In genomic region chrX:108132034-108132433, GRCh38 we compare ENCODE assay signal across 22 cellular contexts. TPM values are rescaled to one million over a fixed set of nuclear protein-coding genes. Genes with fewer than 3 reads are reported as not detected.
DNase-seq lines count a peak whose midpoint lies in the region; ATAC-seq, FAIRE-seq and TF ChIP-seq lines count a peak whose summit lies in the region.
"Had no signal": no experiment of that assay in that cellular context is flagged by ENCODE, and none has a peak within 500 bp of the region (broad histone marks: within the 10 kb centered on the region; RNA-seq: fewer than 3 reads in every experiment).

No MANE protein-coding gene starts in this region.

- no peak for DNase-seq in right atrium auricular region (ENCODE audit: low spot score)
- DNase-seq in left ventricle myocardium superior: no peak
- no peak for DNase-seq in K562 (ENCODE audit: extremely low read depth in 1 of 4, low spot score in 3 of 4)
- peak; percentile 52 for DNase-seq in kidney
- no peak for DNase-seq in testis
- DNase-seq in WERI-Rb-1: no peak
- DNase-seq: AML-193; CD4-positive, alpha-beta T cell; H7; MM.1S; NCI-H2029; NCI-H526 treated with DMSO at 0.1 percent for 48 hours; SIG-M5; SK-N-SH had no signal

- BruUV-seq in K562 (replicated peaks; lab: Mats Ljungman, UMichigan): no TSS peak

- H2AFZ ChIP-seq in K562 (ENCODE audit: low read depth, low read length): no peak overlapping the region
- H2AFZ ChIP-seq: GM23248 had no signal

- no peak for FAIRE-seq in K562 (lab: Jason Lieb, UNC)
- no peak for FAIRE-seq in kidney (lab: Jason Lieb, UNC)
- FAIRE-seq: A204.1, D721Med had no signal

- no peak overlapping the region for H3K4me2 ChIP-seq in K562 (ENCODE audit: insufficient read depth, low read length)
- H3K4me2 ChIP-seq: BLaER1 treated with 17β-estradiol and CSF1 and Interleukin-3, amounts not matched to agents 10 nM and 100 nM; KMS-11; SK-N-SH had no signal

- no peak overlapping the region for H3K4me3 ChIP-seq in right atrium auricular region
- H3K4me3 ChIP-seq in K562: no peak overlapping the region
- H3K4me3 ChIP-seq in kidney (ENCODE audit: low read length in 2 of 2): no peak overlapping the region
- no peak overlapping the region for H3K4me3 ChIP-seq in testis
- H3K4me3 ChIP-seq in WERI-Rb-1 (ENCODE audit: low read depth, low read length): no peak overlapping the region
- H3K4me3 ChIP-seq: BLaER1 treated with 17β-estradiol and CSF1 and Interleukin-3, amounts not matched to agents 10 nM and 100 nM; GM23248 had no signal

- no peak for TF ChIP-seq RAD21 in K562 (CRISPR knock-in tag; conservative IDR thresholded peaks at IDR 0.05 in 1 of 2, IDR thresholded peaks at IDR 0.05 in 1 of 2)

- peaks cover 15% of the 10 kb centered on the region for H3K36me3 ChIP-seq in right atrium auricular region
- H3K36me3 ChIP-seq in K562 (ENCODE audit: control insufficient read depth, insufficient read depth, low read length): peaks cover 6% of the 10 kb centered on the region; the same call in 2 of the 3 replicates
- peaks cover 0 to 6% of the 10 kb centered on the region in 2 donors for H3K36me3 ChIP-seq in kidney (ENCODE audit: control insufficient read depth in 1 of 2, insufficient read depth in 2 of 2, low read length in 2 of 2)
- no peaks in the 10 kb centered on the region for H3K36me3 ChIP-seq in testis (ENCODE audit: low read depth, missing control alignments)
- no peaks in the 10 kb centered on the region for H3K36me3 ChIP-seq in WERI-Rb-1

- H3K27ac ChIP-seq in right atrium auricular region (peak overlapping the region; percentile 20 to 35), K562 (ENCODE audit: extremely low read depth, low read depth, low read length) (no peak overlapping the region), kidney (ENCODE audit: low read depth in 2 of 2, low read length in 2 of 2) (no peak overlapping the region), testis (no peak overlapping the region), WERI-Rb-1 (no peak overlapping the region)
- H3K27ac ChIP-seq: BLaER1 treated with 17β-estradiol and CSF1 and Interleukin-3, amounts not matched to agents 10 nM and 100 nM; GM23248; KMS-11; RWPE1 had no signal

- TF ChIP-seq EP300 in K562 (IDR thresholded peaks at IDR 0.05; ENCODE audit: low read length): no peak

- no peak overlapping the region for H3K9ac ChIP-seq in K562 (ENCODE audit: insufficient read depth in 1 of 2, low read depth in 2 of 2, low read length in 2 of 2)
- no peak overlapping the region for H3K9ac ChIP-seq in kidney (ENCODE audit: low read length in 2 of 2)
- H3K9ac ChIP-seq: BLaER1 treated with 17β-estradiol and CSF1 and Interleukin-3, amounts not matched to agents 10 nM and 100 nM; GM23248; KMS-11; SK-N-SH had no signal

- no peaks in the 10 kb centered on the region for H4K20me1 ChIP-seq in K562 (replicated peaks; ENCODE audit: control insufficient read depth, insufficient read depth, low read length)

- CTCF ChIA-PET in K562 (lab: Yijun Ruan, JAX; ENCODE audit: low intra/inter-chr PET ratio): no interaction called here

- ATAC-seq in left ventricle myocardium superior (no peak), K562 (no peak), HG03095 (IDR thresholded peaks at IDR 0.05; ENCODE audit: unreplicated experiment) (no peak)
- ATAC-seq: Panc1 had no signal

- H3K4me1 ChIP-seq in right atrium auricular region: no peaks in the 10 kb centered on the region
- peaks cover 0 to 2% of the 10 kb centered on the region in 2 experiments; a peak in 2 of 5 replicates for H3K4me1 ChIP-seq in K562 (replicated peaks in 1 of 2; ENCODE audit: control insufficient read depth in 2 of 2, insufficient read depth in 2 of 2, low read length in 2 of 2)
- no peaks in the 10 kb centered on the region for H3K4me1 ChIP-seq in kidney (ENCODE audit: control insufficient read depth in 1 of 2, insufficient read depth in 1 of 2, low read depth in 1 of 2, low read length in 2 of 2)
- no peaks in the 10 kb centered on the region for H3K4me1 ChIP-seq in testis
- H3K4me1 ChIP-seq: BLaER1 treated with 17β-estradiol and CSF1 and Interleukin-3, amounts not matched to agents 10 nM and 100 nM had no signal

- H3K27me3 ChIP-seq in right atrium auricular region (no peaks in the 10 kb centered on the region), K562 (ENCODE audit: control insufficient read depth in 2 of 2, insufficient read depth in 2 of 2, low read length in 2 of 2) (no peaks in the 10 kb centered on the region), testis (no peaks in the 10 kb centered on the region), WERI-Rb-1 (ENCODE audit: insufficient read depth, low read depth, severe bottlenecking) (no peaks in the 10 kb centered on the region)

- WGBS in K562 (ENCODE audit: insufficient coverage, low coverage, missing lambda C conversion rate): 76% methylated on average over 4 of the region's 8 CpGs
- WGBS in testis, 2 donors: 97 to 100% methylated on average over 6 to 8 of the region's 8 CpGs

- TF ChIP-seq POLR2A in K562 (conservative IDR thresholded peaks at IDR 0.05) (no peak), testis (IDR thresholded peaks at IDR 0.05) (no peak)

- H3K9me1 ChIP-seq in K562 (ENCODE audit: control insufficient read depth, insufficient read depth, low read length): no peaks in the 10 kb centered on the region

- POLR2A ChIA-PET in K562 (lab: Yijun Ruan, JAX): interaction anchor here (1.2 kb wide), 1 partner anchor 11 kb away, joined by 3 read pairs; no protein-coding TSS in a partner anchor

- in situ Hi-C loops in K562 (cut with MboI): no loop called here

- no peaks in the 10 kb centered on the region for H3K79me2 ChIP-seq in K562 (ENCODE audit: control insufficient read depth, insufficient read depth, low read length)

- intact Hi-C loops in left ventricle myocardium superior (cut with micrococcal nuclease): no loop called here
- intact Hi-C loops in K562 (cut with micrococcal nuclease): no loop called here
- intact Hi-C loops in kidney (cut with DNase I): no loop called here
- intact Hi-C loops in testis (cut with DNase I; ENCODE audit: low total_unique reads): no loop called here

- TF ChIP-seq CTCF in right atrium auricular region (IDR thresholded peaks at IDR 0.05) (no peak), K562 (IDR thresholded peaks at IDR 0.05 in 2 of 3, conservative IDR thresholded peaks at IDR 0.05 in 1 of 3; ENCODE audit: insufficient read depth in 2 of 3, low read depth in 1 of 3, low read length in 3 of 3) (no peak), kidney (IDR thresholded peaks at IDR 0.05; ENCODE audit: borderline replicate concordance, extremely low read depth, insufficient read depth) (no peak), testis (IDR thresholded peaks at IDR 0.05) (no peak), WERI-Rb-1 (IDR thresholded peaks at IDR 0.05; ENCODE audit: low read depth, low read length) (no peak)

- H3K9me3 ChIP-seq in right atrium auricular region (no peaks in the 10 kb centered on the region), K562 (replicated peaks; ENCODE audit: control insufficient read depth, insufficient read depth, low read depth, low read length) (no peaks in the 10 kb centered on the region), kidney (ENCODE audit: control insufficient read depth in 1 of 2, low read length in 2 of 2) (no peaks in the 10 kb centered on the region), testis (no peaks in the 10 kb centered on the region), WERI-Rb-1 (ENCODE audit: severe bottlenecking) (no peaks in the 10 kb centered on the region)
- H3K9me3 ChIP-seq: SK-N-SH had no signal

RNA-seq across cellular contexts. Expression of gene ATG4A, which starts 40.5 kb away (rescaled TPM):
- 10 to 100 TPM; 13.5 to 14.1 TPM for total RNA-seq in right atrium auricular region
- 21.0 TPM for total RNA-seq in left ventricle myocardium superior
- total RNA-seq in K562 (2011; cell fraction: chromatin; rRNA removed; ENCODE audit: low replicate concordance): 3.5 and 9.5 TPM in 2 replicates
- total RNA-seq in K562 (2011; cell fraction: nucleolus; rRNA removed): 2.0 and 3.3 TPM in 2 replicates
- 4.2 and 5.1 TPM in 2 replicates for total RNA-seq in K562 (2011; cell fraction: nucleoplasm; rRNA removed)
- total RNA-seq in K562 (2014; rRNA removed): 7.3 and 7.5 TPM in 2 replicates
- total RNA-seq in K562 (2014; rRNA removed; fragmentation: Illumina TruSeq; extraction: Trizol): 16.6 and 17.9 TPM in 2 replicates
- 12.2 and 12.3 TPM in 2 replicates for total RNA-seq in K562 (2015; rRNA removed; fragmentation: Illumina TruSeq; extraction: Trizol)
- 12.1 and 12.3 TPM in 2 replicates for total RNA-seq in K562 (2021)
- polyA plus RNA-seq in K562 (2011; rRNA removed): 13.9 and 20.4 TPM in 2 replicates
- polyA plus RNA-seq in K562 (2011; cell fraction: cytosol; rRNA removed): 5.9 and 10.5 TPM in 2 replicates
- polyA plus RNA-seq in K562 (2011; cell fraction: nucleus; rRNA removed): 6.9 and 10.8 TPM in 2 replicates
- polyA plus RNA-seq in K562 (2012): 10.2 and 17.4 TPM in 2 replicates
- polyA plus RNA-seq in K562 (2014; fragmentation: Illumina TruSeq; extraction: Trizol): 19.8 and 23.9 TPM in 2 replicates
- polyA plus RNA-seq in K562 (2014; fragmentation: Nextera tagmentation; extraction: Ambion mirVana): 10 to 100 TPM; 16.9 to 24.5 TPM
- polyA plus RNA-seq in K562 (2014; rRNA removed): 11.1 and 12.4 TPM in 2 replicates
- polyA minus RNA-seq in K562 (2011; rRNA and poly(A)+ RNA removed): 13.7 and 14.4 TPM in 2 replicates
- 2.4 and 7.4 TPM in 2 replicates for polyA minus RNA-seq in K562 (2011; cell fraction: cytosol; rRNA and poly(A)+ RNA removed)
- 3.6 and 6.2 TPM in 2 replicates for polyA minus RNA-seq in K562 (2011; cell fraction: nucleus; rRNA and poly(A)+ RNA removed)
- total RNA-seq in kidney: 14.7 TPM
- 17.1 TPM for polyA plus RNA-seq in kidney (ENCODE audit: insufficient read depth, low read depth, low replicate concordance)
- 1 to 10 TPM; 8.5 to 8.8 TPM for total RNA-seq in testis
- polyA plus RNA-seq in testis (ENCODE audit: insufficient read depth, low read depth, low replicate concordance): 9.0 TPM

RNA-seq across cellular contexts. Expression of gene PSMD10, which starts 40.7 kb away (rescaled TPM):
- total RNA-seq in right atrium auricular region (10 to 100 TPM; 22.5 to 23.6 TPM), left ventricle myocardium superior (18.9 TPM), K562 (2014; rRNA removed) (43.3 and 47.8 TPM in 2 replicates), K562 (2014; rRNA removed; fragmentation: Illumina TruSeq; extraction: Trizol) (70.4 and 76.0 TPM in 2 replicates), K562 (2015; rRNA removed; fragmentation: Illumina TruSeq; extraction: Trizol) (47.0 and 50.6 TPM in 2 replicates), K562 (2021) (55.2 and 58.0 TPM in 2 replicates), kidney (32.7 TPM), testis (10 to 100 TPM; 53.4 to 64.3 TPM)
- 10.0 and 18.6 TPM in 2 replicates for total RNA-seq in K562 (2011; cell fraction: chromatin; rRNA removed; ENCODE audit: low replicate concordance)
- 7.9 and 9.2 TPM in 2 replicates for total RNA-seq in K562 (2011; cell fraction: nucleolus; rRNA removed)
- 18.0 and 19.0 TPM in 2 replicates for total RNA-seq in K562 (2011; cell fraction: nucleoplasm; rRNA removed)
- polyA plus RNA-seq in K562 (2011; rRNA removed) (110 and 113 TPM in 2 replicates), K562 (2014; fragmentation: Illumina TruSeq; extraction: Trizol) (58.4 and 71.9 TPM in 2 replicates), K562 (2014; fragmentation: Nextera tagmentation; extraction: Ambion mirVana) (100 to 1,000 TPM; 154 to 163 TPM), K562 (2014; rRNA removed) (61.3 and 69.8 TPM in 2 replicates), kidney (ENCODE audit: insufficient read depth, low read depth, low replicate concordance) (36.1 TPM), testis (ENCODE audit: insufficient read depth, low read depth, low replicate concordance) (49.8 TPM)
- polyA plus RNA-seq in K562 (2011; cell fraction: cytosol; rRNA removed): 41.3 and 101 TPM in 2 replicates
- 13.8 and 33.1 TPM in 2 replicates for polyA plus RNA-seq in K562 (2011; cell fraction: nucleus; rRNA removed)
- polyA plus RNA-seq in K562 (2012): 77.5 and 80.6 TPM in 2 replicates
- polyA minus RNA-seq in K562 (2011; rRNA and poly(A)+ RNA removed): 64.9 and 76.6 TPM in 2 replicates
- 16.5 and 22.9 TPM in 2 replicates for polyA minus RNA-seq in K562 (2011; cell fraction: cytosol; rRNA and poly(A)+ RNA removed)
- 8.3 and 15.1 TPM in 2 replicates for polyA minus RNA-seq in K562 (2011; cell fraction: nucleus; rRNA and poly(A)+ RNA removed)

Comparison
In these comparisons a context has a peak if more than half of its experiments do, and no peak if none do; other contexts are left out.
1. H3K27ac ChIP-seq: peak in right atrium auricular region (2 of 2); none in K562 (single experiment), kidney (0 of 2), testis (0 of 2) and WERI-Rb-1 (single experiment).